22 cellular contexts compared by ENCODE assay signal in genomic region chr5:148739023-148739422, GRCh38.
A peak's percentile ranks its signal among the peaks of the same experiment; 100 is the strongest.
DNase-seq lines count a peak whose midpoint lies in the region; ATAC-seq, FAIRE-seq and TF ChIP-seq lines count a peak whose summit lies in the region.
"Had no signal": no experiment of that assay in that cellular context is flagged by ENCODE, and none has a peak within 500 bp of the region (broad histone marks: within the 10 kb centered on the region; RNA-seq: fewer than 3 reads in every experiment).

No MANE protein-coding gene starts in this region.

- no peaks in the 10 kb centered on the region for H3K79me2 ChIP-seq in keratinocyte (ENCODE audit: control insufficient read depth, insufficient read depth, low read length)

- H3K9me3 ChIP-seq in keratinocyte (ENCODE audit: control insufficient read depth, low read depth, low read length): no peaks in the 10 kb centered on the region

- H2AFZ ChIP-seq in keratinocyte (ENCODE audit: control insufficient read depth, low read length): no peak overlapping the region

- H3K27me3 Mint-ChIP-seq in chondrocyte (ENCODE audit: low read depth): peaks cover 6% of the 10 kb centered on the region

- no peaks in the 10 kb centered on the region for H3K4me1 ChIP-seq in keratinocyte (ENCODE audit: control insufficient read depth, extremely low read depth, insufficient read depth, low read length)

- H3K4me3 ChIP-seq in keratinocyte (ENCODE audit: control insufficient read depth in 2 of 3, extremely low read depth in 1 of 3, insufficient read depth in 2 of 3, low read depth in 1 of 3, low read length in 3 of 3): no peak overlapping the region

- ATAC-seq in GM18508 (IDR thresholded peaks at IDR 0.05; ENCODE audit: insufficient read depth, unreplicated experiment) (peak; percentile 43), HG03175 (IDR thresholded peaks at IDR 0.05; ENCODE audit: unreplicated experiment) (peak; percentile 44), GM18511 (IDR thresholded peaks at IDR 0.05; ENCODE audit: unreplicated experiment) (no peak), HG02798 (IDR thresholded peaks at IDR 0.05; ENCODE audit: poor library complexity, unreplicated experiment) (no peak)
- ATAC-seq: Panc1, SK-N-SH treated with all-trans-retinoic acid at 6 μM for 48 hours had no signal

- H3K9me3 Mint-ChIP-seq in chondrocyte (ENCODE audit: low read depth): no peaks in the 10 kb centered on the region
- H3K9me3 Mint-ChIP-seq: CD8-positive, alpha-beta memory T cell had no signal

- TF ChIP-seq CTCF in keratinocyte (optimal IDR thresholded peaks at IDR 0.05 in 1 of 3, IDR thresholded peaks at IDR 0.05 in 1 of 3, conservative IDR thresholded peaks at IDR 0.05 in 1 of 3; ENCODE audit: extremely low read depth in 1 of 3, insufficient read depth in 2 of 3, low read length in 3 of 3) (no peak), chondrocyte (IDR thresholded peaks at IDR 0.05) (no peak)

- H3K4me1 Mint-ChIP-seq in chondrocyte (ENCODE audit: low read depth): peaks cover 19% of the 10 kb centered on the region
- H3K4me1 Mint-ChIP-seq: CD8-positive, alpha-beta memory T cell had no signal

- no peak overlapping the region for H3K4me3 Mint-ChIP-seq in chondrocyte (ENCODE audit: unreplicated experiment)
- H3K4me3 Mint-ChIP-seq: CD8-positive, alpha-beta memory T cell had no signal

- H3K4me2 ChIP-seq in keratinocyte (ENCODE audit: control insufficient read depth, extremely low read depth, insufficient read depth, low read depth, low read length): no peak overlapping the region

- H3K27ac Mint-ChIP-seq in chondrocyte (ENCODE audit: unreplicated experiment): no peak overlapping the region

- no peak overlapping the region for H3K27ac ChIP-seq in keratinocyte (ENCODE audit: control insufficient read depth, insufficient read depth, low read length)
- H3K27ac ChIP-seq: C4-2B had no signal

- no peaks in the 10 kb centered on the region for H3K36me3 ChIP-seq in keratinocyte (ENCODE audit: control insufficient read depth in 2 of 2, extremely low read depth in 1 of 2, insufficient read depth in 2 of 2, low read length in 2 of 2)

- no peaks in the 10 kb centered on the region for H3K27me3 ChIP-seq in keratinocyte (ENCODE audit: control insufficient read depth, extremely low read depth, insufficient read depth, low read length)

- H3K36me3 Mint-ChIP-seq in chondrocyte (ENCODE audit: low read depth): no peaks in the 10 kb centered on the region
- H3K36me3 Mint-ChIP-seq: CD8-positive, alpha-beta memory T cell had no signal

- dilution Hi-C loops in keratinocyte (cut with MboI; ENCODE audit: extremely low pct_ligation_motif_present, low sequenced_read_pairs): no loop called here

- no peaks in the 10 kb centered on the region for H4K20me1 ChIP-seq in keratinocyte (ENCODE audit: control insufficient read depth, extremely low read depth, insufficient read depth, low read length)

- no peak overlapping the region for H3K9ac ChIP-seq in keratinocyte (ENCODE audit: control insufficient read depth, extremely low read depth, insufficient read depth, low read length)

- peak; percentile 23 for FAIRE-seq in keratinocyte (lab: Jason Lieb, UNC)
- FAIRE-seq: G401.6 had no signal

- no peaks in the 10 kb centered on the region for H3K9me1 ChIP-seq in keratinocyte (ENCODE audit: control insufficient read depth, extremely low read depth, insufficient read depth, low read length)

- DNase-seq in keratinocyte (ENCODE audit: low read depth, low spot score): no peak
- peak; percentile 58 for DNase-seq in mucosa of gallbladder (ENCODE audit: low spot score)
- no peak for DNase-seq in chondrocyte (ENCODE audit: low spot score)
- DNase-seq in NCI-H187 treated with DMSO at 0.1 percent for 48 hours (lab: John Stamatoyannopoulos, UW): no peak
- DNase-seq: 8988T; AML-193; CD8-positive, alpha-beta memory T cell; KG1; NCI-H1092 treated with DMSO at 0.1 percent for 48 hours; NCI-H1436 treated with DMSO at 0.1 percent for 48 hours; NCI-H2029; NCI-H345; NCI-H524; NCI-H774 had no signal

Comparison
In these comparisons a context has a peak if more than half of its experiments do, and no peak if none do; other contexts are left out.
1. ATAC-seq: peak in GM18508 (single experiment) and HG03175 (single experiment); none in GM18511 (single experiment) and HG02798 (single experiment).